28 cellular contexts compared by ENCODE assay signal in the genomic region with DNA sequence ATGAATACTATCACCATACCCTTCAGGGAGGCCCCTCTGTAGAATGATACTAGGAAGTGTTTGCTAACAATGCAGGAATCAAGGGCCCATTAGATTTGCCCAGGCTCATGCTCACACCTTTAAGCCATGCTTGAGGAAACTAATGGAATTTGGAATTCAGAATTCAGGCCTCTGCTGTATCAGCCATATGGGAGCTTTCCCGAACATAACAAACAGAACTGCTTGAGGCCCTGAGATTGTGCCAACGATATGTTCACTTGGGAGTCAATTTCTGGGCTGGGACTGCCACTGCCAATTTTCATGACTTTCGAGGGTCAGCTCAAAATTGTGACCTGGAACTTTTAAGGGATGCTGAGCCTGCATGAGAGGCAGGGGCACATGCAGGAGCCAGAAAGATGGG.
"Had no signal": no experiment of that assay in that cellular context is flagged by ENCODE, and none has a peak within 500 bp of the region (broad histone marks: within the 10 kb centered on the region; RNA-seq: fewer than 3 reads in every experiment).

No MANE protein-coding gene starts in this region.

- DNase-seq: activated B cell treated with CpG ODN at 0.5 μM for 24 hours; activated CD4-positive, alpha-beta T cell treated with anti-CD3 and anti-CD28 coated beads for 36 hours; activated CD4-positive, alpha-beta T cell treated with anti-CD3 and anti-CD28 coated beads, Interleukin-2, amount 50 U/mL, for 4 hours; activated CD8-positive, alpha-beta memory T cell treated with anti-CD3 and anti-CD28 coated beads for 24 hours; activated CD8-positive, alpha-beta memory T cell treated with anti-CD3 and anti-CD28 coated beads, Interleukin-2, amount 50 U/mL, for 4 hours; activated naive CD4-positive, alpha-beta T cell; activated T-cell treated with anti-CD3 and anti-CD28 coated beads, Interleukin-2, amount 50 U/mL, for 24 hours; adrenal gland; effector CD8-positive, alpha-beta T cell; foreskin keratinocyte; kidney; left lung; naive thymus-derived CD4-positive, alpha-beta T cell; psoas muscle; right cardiac atrium; small intestine; stimulated activated CD4-positive, alpha-beta T cell treated with anti-CD3 and anti-CD28 coated beads, Interleukin-2, amount 100 ng/mL, for 24 hours; stimulated activated CD8-positive, alpha-beta memory T cell treated with anti-CD3 and anti-CD28 coated beads, Interleukin-4, amount 100 ng/mL, for 48 hours; stimulated activated naive B cell treated with anti-CD40 and anti-IgM and Interleukin-4, amounts not matched to agents 10 μg/mL and 1 μg/mL and 100 μg/mL, for 72 hours; T1000; testis; upper lobe of left lung had no signal

- H3K9me3 Mint-ChIP-seq: activated B cell treated with CpG ODN at 0.5 μM for 24 hours; activated T-cell treated with anti-CD3 and anti-CD28 coated beads, Interleukin-2, amount 50 U/mL, for 24 hours; activated T-helper 17 cell treated with anti-CD3 and anti-CD28 coated beads, Interleukin-2, amount 50 U/mL, for 72 hours; dendritic cell treated with granulocyte-macrophage colony-stimulating factor and Interleukin-4, amounts not matched to agents 40 ng/mL and 50 ng/mL, for 4 days; stimulated activated naive B cell treated with anti-CD40 and anti-IgM and Interleukin-4, amounts not matched to agents 10 μg/mL and 1 μg/mL and 100 μg/mL, for 72 hours; T-helper 1 cell treated with Interleukin-12 subunit alpha and Interleukin-12 subunit beta and Interleukin-4 antibody, amounts not matched to agents 30 μg/mL and 1 μg/mL, for 36 hours had no signal

- H3K27ac Mint-ChIP-seq: activated B cell treated with CpG ODN at 0.5 μM for 24 hours; activated CD4-positive, alpha-beta T cell treated with anti-CD3 and anti-CD28 coated beads for 36 hours; activated naive CD8-positive, alpha-beta T cell; activated T-cell treated with anti-CD3 and anti-CD28 coated beads, Interleukin-2, amount 50 U/mL, for 24 hours; activated T-helper 17 cell treated with anti-CD3 and anti-CD28 coated beads, Interleukin-2, amount 50 U/mL, for 72 hours; dendritic cell treated with granulocyte-macrophage colony-stimulating factor and Interleukin-4, amounts not matched to agents 40 ng/mL and 50 ng/mL, for 4 days; naive thymus-derived CD4-positive, alpha-beta T cell; stimulated activated naive B cell treated with anti-CD40 and anti-IgM and Interleukin-4, amounts not matched to agents 10 μg/mL and 1 μg/mL and 100 μg/mL, for 72 hours; T-helper 1 cell treated with Interleukin-12 subunit alpha and Interleukin-12 subunit beta and Interleukin-4 antibody, amounts not matched to agents 30 μg/mL and 1 μg/mL, for 36 hours had no signal

- H3K4me1 ChIP-seq: adrenal gland, ascending aorta, foreskin keratinocyte, left lung, psoas muscle, testis, upper lobe of left lung had no signal

- H3K4me1 Mint-ChIP-seq: activated B cell treated with CpG ODN at 0.5 μM for 24 hours; activated CD4-positive, alpha-beta T cell treated with anti-CD3 and anti-CD28 coated beads for 36 hours; activated T-helper 17 cell treated with anti-CD3 and anti-CD28 coated beads, Interleukin-2, amount 50 U/mL, for 72 hours; naive thymus-derived CD4-positive, alpha-beta T cell; stimulated activated naive B cell treated with anti-CD40 and anti-IgM and Interleukin-4, amounts not matched to agents 10 μg/mL and 1 μg/mL and 100 μg/mL, for 72 hours had no signal

- H3K36me3 ChIP-seq: adrenal gland, ascending aorta, left lung, upper lobe of left lung had no signal

- ATAC-seq: activated CD4-positive, alpha-beta T cell treated with anti-CD3 and anti-CD28 coated beads for 36 hours; activated T-helper 17 cell treated with anti-CD3 and anti-CD28 coated beads, Interleukin-2, amount 50 U/mL, for 72 hours; foreskin keratinocyte; left lung; naive thymus-derived CD4-positive, alpha-beta T cell; psoas muscle; right cardiac atrium; stimulated activated naive B cell treated with anti-CD40 and anti-IgM and Interleukin-4, amounts not matched to agents 10 μg/mL and 1 μg/mL and 100 μg/mL, for 72 hours had no signal

- H3K27ac ChIP-seq: adrenal gland, ascending aorta, foreskin keratinocyte, left lung, psoas muscle, testis, upper lobe of left lung had no signal

- H3K4me3 ChIP-seq: adrenal gland, ascending aorta, left lung, lung, psoas muscle, testis, upper lobe of left lung had no signal

- H3K36me3 Mint-ChIP-seq: activated naive CD8-positive, alpha-beta T cell; naive thymus-derived CD4-positive, alpha-beta T cell; stimulated activated naive B cell treated with anti-CD40 and anti-IgM and Interleukin-4, amounts not matched to agents 10 μg/mL and 1 μg/mL and 100 μg/mL, for 72 hours had no signal

- H3K4me3 Mint-ChIP-seq: activated B cell treated with CpG ODN at 0.5 μM for 24 hours; activated CD4-positive, alpha-beta T cell treated with anti-CD3 and anti-CD28 coated beads for 36 hours; activated naive CD8-positive, alpha-beta T cell; activated T-cell treated with anti-CD3 and anti-CD28 coated beads, Interleukin-2, amount 50 U/mL, for 24 hours; activated T-helper 17 cell treated with anti-CD3 and anti-CD28 coated beads, Interleukin-2, amount 50 U/mL, for 72 hours; dendritic cell treated with granulocyte-macrophage colony-stimulating factor and Interleukin-4, amounts not matched to agents 40 ng/mL and 50 ng/mL, for 4 days; naive thymus-derived CD4-positive, alpha-beta T cell; stimulated activated naive B cell treated with anti-CD40 and anti-IgM and Interleukin-4, amounts not matched to agents 10 μg/mL and 1 μg/mL and 100 μg/mL, for 72 hours; T-helper 1 cell treated with Interleukin-12 subunit alpha and Interleukin-12 subunit beta and Interleukin-4 antibody, amounts not matched to agents 30 μg/mL and 1 μg/mL, for 36 hours had no signal

- H3K27me3 ChIP-seq: adrenal gland, ascending aorta, testis, upper lobe of left lung had no signal

- H3K9me3 ChIP-seq: adrenal gland, ascending aorta, left lung, psoas muscle, testis, upper lobe of left lung had no signal
